14 cellular contexts compared by ENCODE assay signal in the genomic region with DNA sequence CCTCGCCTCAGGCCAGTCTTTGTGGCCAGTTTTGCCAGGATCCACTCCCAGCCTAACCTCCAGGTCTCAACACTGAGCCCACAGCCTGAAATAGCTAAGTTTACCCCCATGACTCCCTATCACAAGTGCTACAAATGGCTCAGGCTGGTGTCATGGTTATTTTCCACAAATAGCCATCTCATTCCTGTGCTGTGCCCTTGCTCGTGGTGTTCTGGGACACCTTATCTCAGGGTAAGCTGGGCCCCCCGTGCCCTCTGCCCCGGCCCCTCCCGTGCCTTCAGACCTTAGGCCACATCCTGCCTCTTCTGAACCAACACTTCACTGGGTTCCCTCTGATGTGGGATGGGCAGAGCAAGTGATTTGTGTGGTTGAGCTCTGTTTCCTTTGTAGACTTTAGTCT.
A peak's percentile ranks its signal among the peaks of the same experiment; 100 is the strongest.
DNase-seq lines count a peak whose midpoint lies in the region; ATAC-seq and TF ChIP-seq lines count a peak whose summit lies in the region.
"Had no signal": no experiment of that assay in that cellular context is flagged by ENCODE, and none has a peak within 500 bp of the region (broad histone marks: within the 10 kb centered on the region; RNA-seq: fewer than 3 reads in every experiment).

No MANE protein-coding gene starts in this region.

- H3K27ac ChIP-seq in CD8-positive, alpha-beta T cell (ENCODE audit: low read depth, low read length), result no peak overlapping the region
- H3K27ac ChIP-seq in naive thymus-derived CD4-positive, alpha-beta T cell (ENCODE audit: low read depth, low read length), result no peak overlapping the region
- H3K27ac ChIP-seq in PC-3 (ENCODE audit: low read length), result no peak overlapping the region
- H3K27ac ChIP-seq: ovary had no signal

- H3K36me3 Mint-ChIP-seq in CD8-positive, alpha-beta T cell, result no peaks in the 10 kb centered on the region
- H3K36me3 Mint-ChIP-seq in activated naive CD8-positive, alpha-beta T cell treated with anti-CD3 and anti-CD28 coated beads, Interleukin-2, amount 10 ng/mL, durations not matched to agents 7 days and 5 days, result no peaks in the 10 kb centered on the region
- peaks cover 0 to 3% (median 0%) of the 10 kb centered on the region in 5 donors for H3K36me3 Mint-ChIP-seq in naive thymus-derived CD4-positive, alpha-beta T cell

- no peak overlapping the region for H3K4me2 ChIP-seq in PC-3 (ENCODE audit: low read length)

- H3K4me3 Mint-ChIP-seq in CD8-positive, alpha-beta T cell, result no peak overlapping the region
- H3K4me3 Mint-ChIP-seq in activated naive CD8-positive, alpha-beta T cell treated with anti-CD3 and anti-CD28 coated beads, Interleukin-2, amount 10 ng/mL, durations not matched to agents 7 days and 5 days, result peak overlapping the region; percentile 6
- H3K4me3 Mint-ChIP-seq in naive thymus-derived CD4-positive, alpha-beta T cell, result peak overlapping the region in 6 of 10 donors; percentile 6 to 63 (median 38)

- CTCF ChIA-PET in CD8-positive, alpha-beta T cell (lab: Charles Lee), result interaction anchor here (1.0 kb wide), 1 partner anchor 16 kb away, joined by 3 read pairs; no protein-coding TSS in a partner anchor
- CTCF ChIA-PET in naive thymus-derived CD4-positive, alpha-beta T cell (lab: Charles Lee), result interaction anchor here (0.6 to 0.7 kb wide), 2 partner anchors 13 to 17 kb away, joined by 3 read pairs; no protein-coding TSS in a partner anchor
- CTCF ChIA-PET in PC-3 (lab: Charles Lee), result no interaction called here

- POLR2A ChIA-PET in CD8-positive, alpha-beta T cell (lab: Charles Lee), result interaction anchor here (0.9 to 1.3 kb wide), 3 partner anchors 15 to 93 kb away, joined by 3 to 5 read pairs (median 4); no protein-coding TSS in a partner anchor
- POLR2A ChIA-PET in activated naive CD8-positive, alpha-beta T cell treated with anti-CD3 and anti-CD28 coated beads, Interleukin-2, amount 10 ng/mL, durations not matched to agents 7 days and 5 days (lab: Charles Lee), result interaction anchor here (0.6 to 0.9 kb wide), 3 partner anchors 42 to 530 kb away, joined by 3 read pairs; a partner anchor contains a TSS
- POLR2A ChIA-PET in naive thymus-derived CD4-positive, alpha-beta T cell (lab: Charles Lee), result interaction anchor here (1.2 kb wide), 1 partner anchor 9 kb away, joined by 5 read pairs; no protein-coding TSS in a partner anchor
- POLR2A ChIA-PET in PC-3 (lab: Charles Lee; ENCODE audit: unreplicated experiment), result no interaction called here

- H3K4me1 Mint-ChIP-seq in CD8-positive, alpha-beta T cell (ENCODE audit: low read depth), result peaks cover 27% of the 10 kb centered on the region
- peaks cover 19% of the 10 kb centered on the region for H3K4me1 Mint-ChIP-seq in activated naive CD8-positive, alpha-beta T cell treated with anti-CD3 and anti-CD28 coated beads, Interleukin-2, amount 10 ng/mL, durations not matched to agents 7 days and 5 days
- H3K4me1 Mint-ChIP-seq in naive thymus-derived CD4-positive, alpha-beta T cell, result peaks cover 17 to 38% (median 32%) of the 10 kb centered on the region in 7 donors

- H3K27me3 Mint-ChIP-seq in CD8-positive, alpha-beta T cell (ENCODE audit: low read depth), result peaks cover 84% of the 10 kb centered on the region
- peaks cover 90% of the 10 kb centered on the region for H3K27me3 Mint-ChIP-seq in activated naive CD8-positive, alpha-beta T cell treated with anti-CD3 and anti-CD28 coated beads, Interleukin-2, amount 10 ng/mL, durations not matched to agents 7 days and 5 days
- H3K27me3 Mint-ChIP-seq in naive thymus-derived CD4-positive, alpha-beta T cell, result peaks cover 77 to 88% (median 85%) of the 10 kb centered on the region in 5 donors

- no peaks in the 10 kb centered on the region for H3K36me3 ChIP-seq in CD8-positive, alpha-beta T cell (ENCODE audit: insufficient read depth, low read length)
- H3K36me3 ChIP-seq in naive thymus-derived CD4-positive, alpha-beta T cell (ENCODE audit: control insufficient read depth in 2 of 3, insufficient read depth in 3 of 3, low read length in 3 of 3), result no peaks in the 10 kb centered on the region
- no peaks in the 10 kb centered on the region for H3K36me3 ChIP-seq in PC-3 (ENCODE audit: low read depth, low read length)
- H3K36me3 ChIP-seq: ovary had no signal

- no peak overlapping the region for H3K9ac ChIP-seq in PC-3 (ENCODE audit: low read length)

- H3K9me3 ChIP-seq in CD8-positive, alpha-beta T cell (ENCODE audit: low read length), result no peaks in the 10 kb centered on the region
- H3K9me3 ChIP-seq in naive thymus-derived CD4-positive, alpha-beta T cell (ENCODE audit: control insufficient read depth in 2 of 3, low read length in 3 of 3), result peaks cover 0 to 2% (median 0%) of the 10 kb centered on the region in 3 experiments
- H3K9me3 ChIP-seq in PC-3 (ENCODE audit: low read length), result no peaks in the 10 kb centered on the region
- H3K9me3 ChIP-seq: ovary had no signal

- no peak for TF ChIP-seq CTCF in CD8-positive, alpha-beta T cell (IDR thresholded peaks at IDR 0.05)
- TF ChIP-seq CTCF in PC-3 (conservative IDR thresholded peaks at IDR 0.05; ENCODE audit: low read depth, low read length), result no peak

- intact Hi-C loops in CD8-positive, alpha-beta T cell (cut with DNase I, micrococcal nuclease), result loop anchor here in 1 of 2 experiments (1.0 kb wide), 1 partner anchor 14 kb away; no protein-coding TSS in a partner anchor
- intact Hi-C loops in naive thymus-derived CD4-positive, alpha-beta T cell (cut with micrococcal nuclease), result loop anchor here (1.0 kb wide), 1 partner anchor 14 kb away; no protein-coding TSS in a partner anchor
- intact Hi-C loops in PC-3 (cut with micrococcal nuclease), result no loop called here

- peak; percentile 82 for ATAC-seq in CD8-positive, alpha-beta T cell
- ATAC-seq in activated naive CD8-positive, alpha-beta T cell treated with anti-CD3 and anti-CD28 coated beads, Interleukin-2, amount 10 ng/mL, durations not matched to agents 7 days and 5 days (ENCODE audit: low read depth), result peak; percentile 80
- ATAC-seq in naive thymus-derived CD4-positive, alpha-beta T cell, result peak; percentile 84
- ATAC-seq in GM19397 (IDR thresholded peaks at IDR 0.05; ENCODE audit: unreplicated experiment), result no peak
- ATAC-seq in HG03175 (IDR thresholded peaks at IDR 0.05; ENCODE audit: unreplicated experiment), result no peak
- no peak for ATAC-seq in SK-N-SH treated with all-trans-retinoic acid at 6 μM for 48 hours
- no peak for ATAC-seq in PC-3
- ATAC-seq: K562 had no signal

- H3F3A ChIP-seq in PC-3 (ENCODE audit: low read length, unreplicated experiment), result no peaks in the 10 kb centered on the region

- peaks cover 28% of the 10 kb centered on the region for H3K4me1 ChIP-seq in CD8-positive, alpha-beta T cell (ENCODE audit: insufficient read depth, low read length)
- peaks cover 19 to 23% of the 10 kb centered on the region in 2 donors for H3K4me1 ChIP-seq in naive thymus-derived CD4-positive, alpha-beta T cell (ENCODE audit: control insufficient read depth in 2 of 2, insufficient read depth in 2 of 2, low read length in 2 of 2)
- no peaks in the 10 kb centered on the region for H3K4me1 ChIP-seq in PC-3 (ENCODE audit: insufficient read depth, low read length)

- H3K79me2 ChIP-seq in PC-3 (ENCODE audit: low read length), result no peaks in the 10 kb centered on the region

- H3K9me3 Mint-ChIP-seq in CD8-positive, alpha-beta T cell, result no peaks in the 10 kb centered on the region
- no peaks in the 10 kb centered on the region for H3K9me3 Mint-ChIP-seq in activated naive CD8-positive, alpha-beta T cell treated with anti-CD3 and anti-CD28 coated beads, Interleukin-2, amount 10 ng/mL, durations not matched to agents 7 days and 5 days
- H3K9me3 Mint-ChIP-seq in naive thymus-derived CD4-positive, alpha-beta T cell, result peaks cover 0 to 12% (median 4%) of the 10 kb centered on the region in 11 donors

- H3K27ac Mint-ChIP-seq in CD8-positive, alpha-beta T cell, result no peak overlapping the region
- H3K27ac Mint-ChIP-seq in activated naive CD8-positive, alpha-beta T cell treated with anti-CD3 and anti-CD28 coated beads, Interleukin-2, amount 10 ng/mL, durations not matched to agents 7 days and 5 days, result no peak overlapping the region
- no peak overlapping the region for H3K27ac Mint-ChIP-seq in naive thymus-derived CD4-positive, alpha-beta T cell

- H3K27me3 ChIP-seq in CD8-positive, alpha-beta T cell (ENCODE audit: insufficient read depth, low read length), result peaks cover 56% of the 10 kb centered on the region
- peaks cover 0 to 26% of the 10 kb centered on the region in 2 donors for H3K27me3 ChIP-seq in naive thymus-derived CD4-positive, alpha-beta T cell (ENCODE audit: control insufficient read depth in 2 of 2, insufficient read depth in 2 of 2, low read length in 2 of 2)
- no peaks in the 10 kb centered on the region for H3K27me3 ChIP-seq in PC-3 (ENCODE audit: low read length)
- H3K27me3 ChIP-seq: ovary had no signal

- no peaks in the 10 kb centered on the region for H4K20me1 ChIP-seq in PC-3 (ENCODE audit: low read length)

- peak; percentile 18 to 73 (median 32) for DNase-seq in CD8-positive, alpha-beta T cell
- peak; percentile 58 for DNase-seq in M059J (ENCODE audit: low read depth)
- DNase-seq in activated naive CD8-positive, alpha-beta T cell treated with anti-CD3 and anti-CD28 coated beads, Interleukin-2, amount 10 ng/mL, durations not matched to agents 7 days and 5 days, result peak; percentile 65
- DNase-seq in naive thymus-derived CD4-positive, alpha-beta T cell, result peak in 7 of 9 donors; percentile 20 to 56 (median 44)
- DNase-seq in PC-3, result no peak
- DNase-seq: activated CD8-positive, alpha-beta memory T cell treated with anti-CD3 and anti-CD28 coated beads for 24 hours; H7; NCI-H2029; ovary; substantia nigra had no signal

- no peak overlapping the region for H3K4me3 ChIP-seq in CD8-positive, alpha-beta T cell (ENCODE audit: low read depth, low read length)
- H3K4me3 ChIP-seq in naive thymus-derived CD4-positive, alpha-beta T cell (ENCODE audit: low read length), result no peak overlapping the region
- no peak overlapping the region for H3K4me3 ChIP-seq in PC-3 (ENCODE audit: low read length)
- H3K4me3 ChIP-seq: K562, ovary had no signal

- H2AFZ ChIP-seq in PC-3 (ENCODE audit: low read length), result no peak overlapping the region

- H3K9me2 ChIP-seq in PC-3 (replicated peaks; ENCODE audit: low read length), result no peaks in the 10 kb centered on the region

- BruUV-seq in PC-3 (replicated peaks; lab: Mats Ljungman, UMichigan), result no TSS peak

Comparison
In these comparisons a context has a peak if more than half of its experiments do, and no peak if none do; other contexts are left out.
1. ATAC-seq: peak in CD8-positive, alpha-beta T cell (single experiment), activated naive CD8-positive, alpha-beta T cell treated with anti-CD3 and anti-CD28 coated beads, Interleukin-2, amount 10 ng/mL, durations not matched to agents 7 days and 5 days (single experiment) and naive thymus-derived CD4-positive, alpha-beta T cell (single experiment); none in GM19397 (single experiment), HG03175 (single experiment), SK-N-SH treated with all-trans-retinoic acid at 6 μM for 48 hours (single experiment) and PC-3 (single experiment).